9 cellular contexts compared by ENCODE assay signal in genomic region chr1:85502625-85503083, GRCh38. TPM values are rescaled to one million over a fixed set of nuclear protein-coding genes. Genes with fewer than 3 reads are reported as not detected.
A peak's percentile ranks its signal among the peaks of the same experiment; 100 is the strongest.
DNase-seq lines count a peak whose midpoint lies in the region; ATAC-seq lines count a peak whose summit lies in the region.
"Had no signal": no experiment of that assay in that cellular context is flagged by ENCODE, and none has a peak within 500 bp of the region (broad histone marks: within the 10 kb centered on the region; RNA-seq: fewer than 3 reads in every experiment).

No MANE protein-coding gene starts in this region.

- no peaks in the 10 kb centered on the region for H3K9me3 ChIP-seq in CD4-positive, alpha-beta memory T cell (ENCODE audit: control insufficient read depth in 1 of 2, low read length in 2 of 2)

- H3K36me3 ChIP-seq in CD4-positive, alpha-beta memory T cell (ENCODE audit: insufficient read depth, low read length) = no peaks in the 10 kb centered on the region

- no peaks in the 10 kb centered on the region for H3K4me1 Mint-ChIP-seq in CD4-positive, alpha-beta memory T cell
- no peaks in the 10 kb centered on the region for H3K4me1 Mint-ChIP-seq in T-cell

- H3K27me3 ChIP-seq in CD4-positive, alpha-beta memory T cell (ENCODE audit: insufficient read depth, low read length) = no peaks in the 10 kb centered on the region

- H3K36me3 Mint-ChIP-seq in CD4-positive, alpha-beta memory T cell = no peaks in the 10 kb centered on the region
- H3K36me3 Mint-ChIP-seq in T-cell = no peaks in the 10 kb centered on the region

- DNase-seq in ELF-1 (ENCODE audit: low read depth, low spot score) (peak; percentile 65), MV-4-11 (lab: John Stamatoyannopoulos, UW) (peak; percentile 32), brain pericyte (ENCODE audit: low read depth, low spot score) (peak; percentile 46), left kidney (ENCODE audit: low read depth, low spot score) (peak; percentile 76), T-cell (no peak), superior temporal gyrus (ENCODE audit: extremely low spot score) (no peak)
- no peak for DNase-seq in CD4-positive, alpha-beta memory T cell

- POLR2A ChIA-PET in CD4-positive, alpha-beta memory T cell (lab: Charles Lee; ENCODE audit: partially characterized antibody) = no interaction called here
- POLR2A ChIA-PET in T-cell (lab: Charles Lee) = no interaction called here

- H3K27me3 Mint-ChIP-seq in CD4-positive, alpha-beta memory T cell = peaks cover 15 to 19% of the 10 kb centered on the region in 2 donors
- peaks cover 11 to 23% of the 10 kb centered on the region in 2 donors for H3K27me3 Mint-ChIP-seq in T-cell

- H3K4me3 Mint-ChIP-seq in CD4-positive, alpha-beta memory T cell = no peak overlapping the region
- H3K4me3 Mint-ChIP-seq in T-cell = no peak overlapping the region
- H3K4me3 Mint-ChIP-seq: T-helper 1 cell treated with Interleukin-12 subunit alpha and Interleukin-12 subunit beta and Interleukin-4 antibody, amounts not matched to agents 30 μg/mL and 1 μg/mL, for 36 hours had no signal

- H3K4me1 ChIP-seq in CD4-positive, alpha-beta memory T cell (ENCODE audit: insufficient read depth, low read length) = no peaks in the 10 kb centered on the region

- H3K9me3 Mint-ChIP-seq in CD4-positive, alpha-beta memory T cell = peaks cover 0 to 19% (median 6%) of the 10 kb centered on the region in 8 donors
- peaks cover 4 to 8% (median 6%) of the 10 kb centered on the region in 3 donors for H3K9me3 Mint-ChIP-seq in T-cell
- H3K9me3 Mint-ChIP-seq: T-helper 1 cell treated with Interleukin-12 subunit alpha and Interleukin-12 subunit beta and Interleukin-4 antibody, amounts not matched to agents 30 μg/mL and 1 μg/mL, for 36 hours had no signal

- H3K27ac ChIP-seq in CD4-positive, alpha-beta memory T cell (ENCODE audit: low read depth, low read length) = no peak overlapping the region

- CTCF ChIA-PET in CD4-positive, alpha-beta memory T cell (lab: Charles Lee; ENCODE audit: partially characterized antibody) = no interaction called here
- CTCF ChIA-PET in T-cell (lab: Charles Lee) = no interaction called here

- ATAC-seq in GM18519 (IDR thresholded peaks at IDR 0.05; ENCODE audit: low FRiP score, unreplicated experiment) (no peak), T-cell (replicated peaks in 1 of 4) (no peak)

- intact Hi-C loops in CD4-positive, alpha-beta memory T cell (cut with micrococcal nuclease) = no loop called here

- H3K27ac Mint-ChIP-seq in CD4-positive, alpha-beta memory T cell = peak overlapping the region in 1 of 7 donors; percentile 10
- H3K27ac Mint-ChIP-seq in T-cell = no peak overlapping the region
- H3K27ac Mint-ChIP-seq: T-helper 1 cell treated with Interleukin-12 subunit alpha and Interleukin-12 subunit beta and Interleukin-4 antibody, amounts not matched to agents 30 μg/mL and 1 μg/mL, for 36 hours had no signal

- no peak overlapping the region for H3K4me3 ChIP-seq in CD4-positive, alpha-beta memory T cell (ENCODE audit: low read length in 2 of 2)

RNA-seq across cellular contexts. Expression of gene DDAH1, which starts 37.7 kb away (rescaled TPM):
- total RNA-seq in CD4-positive, alpha-beta memory T cell = not detected
- polyA plus RNA-seq in CD4-positive, alpha-beta memory T cell = not detected
- under 1 TPM in 3 of 5 donors, not detected in 2; 0.16 to 0.47 (median 0.32) TPM for total RNA-seq in T-cell

Comparison
In these comparisons a context has a peak if more than half of its experiments do, and no peak if none do; other contexts are left out.
1. DNase-seq: peak in ELF-1 (single experiment), MV-4-11 (single experiment), brain pericyte (single experiment) and left kidney (single experiment); none in CD4-positive, alpha-beta memory T cell (0 of 5), T-cell (0 of 34) and superior temporal gyrus (single experiment).